In the genomic region with DNA sequence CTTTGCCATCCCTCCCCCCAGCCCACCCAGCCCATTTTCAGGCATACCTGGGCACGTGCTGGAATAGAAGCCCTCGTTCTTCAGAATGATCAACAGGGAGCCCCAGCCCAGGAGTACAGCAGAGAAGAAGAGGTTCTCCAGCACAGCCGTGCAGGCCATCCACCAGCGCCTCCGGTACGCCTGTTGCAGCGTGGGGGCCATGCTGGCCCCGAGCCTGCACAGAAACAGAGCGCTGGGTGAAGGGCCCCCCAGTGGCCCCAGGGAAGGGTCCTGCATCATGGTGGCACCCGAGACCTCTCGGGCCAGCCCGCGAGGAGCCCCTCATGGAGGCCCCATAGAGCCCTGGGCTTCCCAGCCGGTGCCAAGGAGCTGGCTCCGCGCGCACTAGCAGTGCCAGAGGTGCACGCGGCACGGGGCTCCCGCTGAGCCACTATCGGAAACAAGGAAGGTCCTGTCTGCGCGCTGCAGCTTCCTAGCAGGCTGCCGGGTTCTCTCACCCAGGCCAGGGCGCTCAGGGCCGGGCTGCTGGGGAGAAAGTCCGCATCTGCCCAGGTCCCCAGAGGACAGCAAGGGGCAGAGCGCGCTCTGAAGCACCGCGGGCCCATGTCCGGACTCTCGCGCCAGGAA, we compare ENCODE assay signal across 8 cellular contexts. TPM values are rescaled to one million over a fixed set of nuclear protein-coding genes. Genes with fewer than 3 reads are reported as not detected.
DNase-seq lines count a peak whose midpoint lies in the region; ATAC-seq and TF ChIP-seq lines count a peak whose summit lies in the region.

No MANE protein-coding gene starts in this region.

- H3K27ac ChIP-seq in CD8-positive, alpha-beta memory T cell (ENCODE audit: low read depth, low read length): peak overlapping the region; percentile 61
- H3K27ac ChIP-seq in naive thymus-derived CD4-positive, alpha-beta T cell (ENCODE audit: low read depth, low read length): peak overlapping the region; percentile 63
- peak overlapping the region in 3 of 4 donors; percentile 71 to 77 (median 73) for H3K27ac ChIP-seq in upper lobe of left lung

- H3K9me3 Mint-ChIP-seq in CD8-positive, alpha-beta memory T cell: no peaks in the 10 kb centered on the region
- H3K9me3 Mint-ChIP-seq in activated CD4-positive, alpha-beta T cell treated with anti-CD3 and anti-CD28 coated beads, Interleukin-2, amount 10 ng/mL, durations not matched to agents 24 days and 14 days: no peaks in the 10 kb centered on the region
- H3K9me3 Mint-ChIP-seq in naive thymus-derived CD4-positive, alpha-beta T cell: no peaks in the 10 kb centered on the region

- no peak for TF ChIP-seq CTCF in upper lobe of left lung (IDR thresholded peaks at IDR 0.05)

- peaks cover 18% of the 10 kb centered on the region for H3K4me1 ChIP-seq in CD8-positive, alpha-beta memory T cell (ENCODE audit: insufficient read depth, low read length)
- peaks cover 5 to 7% of the 10 kb centered on the region in 2 donors for H3K4me1 ChIP-seq in naive thymus-derived CD4-positive, alpha-beta T cell (ENCODE audit: control insufficient read depth in 2 of 2, insufficient read depth in 2 of 2, low read length in 2 of 2)
- H3K4me1 ChIP-seq in upper lobe of left lung: peaks cover 11 to 27% (median 16%) of the 10 kb centered on the region in 4 donors

- H3K4me3 ChIP-seq in CD8-positive, alpha-beta memory T cell (ENCODE audit: low read length): peak overlapping the region; percentile 86
- H3K4me3 ChIP-seq in naive thymus-derived CD4-positive, alpha-beta T cell (ENCODE audit: low read length): peak overlapping the region; percentile 63
- peak overlapping the region; percentile 65 to 89 (median 80) for H3K4me3 ChIP-seq in upper lobe of left lung

- H3K4me1 Mint-ChIP-seq in CD8-positive, alpha-beta memory T cell: peaks cover 28 to 42% (median 41%) of the 10 kb centered on the region in 3 donors
- H3K4me1 Mint-ChIP-seq in activated CD4-positive, alpha-beta T cell treated with anti-CD3 and anti-CD28 coated beads, Interleukin-2, amount 10 ng/mL, durations not matched to agents 24 days and 14 days: peaks cover 29% of the 10 kb centered on the region
- peaks cover 23 to 36% (median 30%) of the 10 kb centered on the region in 7 donors for H3K4me1 Mint-ChIP-seq in naive thymus-derived CD4-positive, alpha-beta T cell

- intact Hi-C loops in activated CD4-positive, alpha-beta T cell treated with anti-CD3 and anti-CD28 coated beads, Interleukin-2, amount 10 ng/mL, durations not matched to agents 24 days and 14 days (cut with micrococcal nuclease): loop anchor here (2.0 kb wide), 1 partner anchor 57 kb away; no protein-coding TSS in a partner anchor
- intact Hi-C loops in naive thymus-derived CD4-positive, alpha-beta T cell (cut with micrococcal nuclease): loop anchor here (1.0 to 5.0 kb wide), 5 partner anchors 16 to 1063 kb away; a partner anchor contains a TSS

- H3K4me3 Mint-ChIP-seq in CD8-positive, alpha-beta memory T cell: peak overlapping the region; percentile 97 to 99 (median 98)
- peak overlapping the region; percentile 97 for H3K4me3 Mint-ChIP-seq in activated CD4-positive, alpha-beta T cell treated with anti-CD3 and anti-CD28 coated beads, Interleukin-2, amount 10 ng/mL, durations not matched to agents 24 days and 14 days
- peak overlapping the region; percentile 95 to 99 (median 98) for H3K4me3 Mint-ChIP-seq in naive thymus-derived CD4-positive, alpha-beta T cell

- CTCF ChIA-PET in CD8-positive, alpha-beta memory T cell (lab: Charles Lee): interaction anchor here (1.0 to 20.0 kb wide), 8 partner anchors 14 to 168 kb away, joined by 3 to 498 read pairs (median 8); a partner anchor contains a TSS
- CTCF ChIA-PET in naive thymus-derived CD4-positive, alpha-beta T cell (lab: Charles Lee): interaction anchor here (0.7 to 5.3 kb wide), 5 partner anchors 12 to 55 kb away, joined by 3 to 43 read pairs (median 3); no protein-coding TSS in a partner anchor

- peak; percentile 21 for TF ChIP-seq POLR2A in erythroblast (IDR thresholded peaks at IDR 0.05; ENCODE audit: low read length)
- TF ChIP-seq POLR2A in upper lobe of left lung (IDR thresholded peaks at IDR 0.05): no peak

- H3K27me3 Mint-ChIP-seq in CD8-positive, alpha-beta memory T cell: peaks cover 0 to 3% of the 10 kb centered on the region in 2 donors
- H3K27me3 Mint-ChIP-seq in activated CD4-positive, alpha-beta T cell treated with anti-CD3 and anti-CD28 coated beads, Interleukin-2, amount 10 ng/mL, durations not matched to agents 24 days and 14 days: peaks cover 4% of the 10 kb centered on the region
- H3K27me3 Mint-ChIP-seq in naive thymus-derived CD4-positive, alpha-beta T cell: peaks cover 0 to 10% (median 0%) of the 10 kb centered on the region in 5 donors

- in situ Hi-C loops in KBM-7 (cut with MboI; ENCODE audit: low pct_unique_long_range_greater_than_20kb, low sequenced_read_pairs): no loop called here

- no peaks in the 10 kb centered on the region for H3K36me3 ChIP-seq in CD8-positive, alpha-beta memory T cell (ENCODE audit: insufficient read depth, low read length)
- H3K36me3 ChIP-seq in naive thymus-derived CD4-positive, alpha-beta T cell (ENCODE audit: control insufficient read depth in 2 of 3, insufficient read depth in 3 of 3, low read length in 3 of 3): peaks cover 0 to 12% (median 0%) of the 10 kb centered on the region in 3 experiments
- H3K36me3 ChIP-seq in upper lobe of left lung: no peaks in the 10 kb centered on the region

- no peaks in the 10 kb centered on the region for H3K27me3 ChIP-seq in CD8-positive, alpha-beta memory T cell (ENCODE audit: insufficient read depth, low read length, poor library complexity, severe bottlenecking)
- no peaks in the 10 kb centered on the region for H3K27me3 ChIP-seq in naive thymus-derived CD4-positive, alpha-beta T cell (ENCODE audit: control insufficient read depth in 2 of 2, insufficient read depth in 2 of 2, low read length in 2 of 2)
- H3K27me3 ChIP-seq in upper lobe of left lung: no peaks in the 10 kb centered on the region

- no peak for TF ChIP-seq EP300 in upper lobe of left lung (IDR thresholded peaks at IDR 0.05)

- DNase-seq in CD8-positive, alpha-beta memory T cell: peak in 3 of 5 donors; percentile 15 to 51 (median 42)
- peak; percentile 64 for DNase-seq in KBM-7
- DNase-seq in activated CD4-positive, alpha-beta T cell treated with anti-CD3 and anti-CD28 coated beads, Interleukin-2, amount 10 ng/mL, durations not matched to agents 24 days and 14 days: peak; percentile 78
- DNase-seq in erythroblast (lab: John Stamatoyannopoulos, UW): peak; percentile 61 to 72
- DNase-seq in naive thymus-derived CD4-positive, alpha-beta T cell: peak in 6 of 9 donors; percentile 21 to 38 (median 30)
- peak; percentile 58 to 88 for DNase-seq in upper lobe of left lung
- DNase-seq in NOMO-1 treated with DMSO at 0.1 percent for 48 hours (lab: John Stamatoyannopoulos, UW; ENCODE audit: unreplicated experiment): no peak

- H3K9me3 ChIP-seq in CD8-positive, alpha-beta memory T cell (ENCODE audit: low read length): no peaks in the 10 kb centered on the region
- H3K9me3 ChIP-seq in naive thymus-derived CD4-positive, alpha-beta T cell (ENCODE audit: control insufficient read depth in 2 of 3, low read length in 3 of 3): no peaks in the 10 kb centered on the region
- H3K9me3 ChIP-seq in upper lobe of left lung: no peaks in the 10 kb centered on the region

- H3K27ac Mint-ChIP-seq in CD8-positive, alpha-beta memory T cell: peak overlapping the region; percentile 55 to 93 (median 83)
- H3K27ac Mint-ChIP-seq in activated CD4-positive, alpha-beta T cell treated with anti-CD3 and anti-CD28 coated beads, Interleukin-2, amount 10 ng/mL, durations not matched to agents 24 days and 14 days: peak overlapping the region; percentile 91
- peak overlapping the region in 8 of 9 donors; percentile 36 to 74 (median 61) for H3K27ac Mint-ChIP-seq in naive thymus-derived CD4-positive, alpha-beta T cell

- ATAC-seq in GM21423 (IDR thresholded peaks at IDR 0.05; ENCODE audit: unreplicated experiment) (peak; percentile 33), upper lobe of left lung (ENCODE audit: low FRiP score in 2 of 2) (peak; percentile 59 to 65)
- ATAC-seq in naive thymus-derived CD4-positive, alpha-beta T cell: peak; percentile 59

- POLR2A ChIA-PET in CD8-positive, alpha-beta memory T cell (lab: Charles Lee): interaction anchor here (0.5 to 1.7 kb wide), 7 partner anchors 17 to 198 kb away, joined by 4 to 7 read pairs (median 4); a partner anchor contains a TSS
- POLR2A ChIA-PET in naive thymus-derived CD4-positive, alpha-beta T cell (lab: Charles Lee): interaction anchor here (0.8 to 3.1 kb wide), 7 partner anchors 10 to 1010 kb away, joined by 3 to 12 read pairs (median 4); a partner anchor contains a TSS

- H3K36me3 Mint-ChIP-seq in CD8-positive, alpha-beta memory T cell: peaks cover 0 to 11% (median 0%) of the 10 kb centered on the region in 3 donors
- peaks cover 2% of the 10 kb centered on the region for H3K36me3 Mint-ChIP-seq in activated CD4-positive, alpha-beta T cell treated with anti-CD3 and anti-CD28 coated beads, Interleukin-2, amount 10 ng/mL, durations not matched to agents 24 days and 14 days (ENCODE audit: low read depth)
- H3K36me3 Mint-ChIP-seq in naive thymus-derived CD4-positive, alpha-beta T cell: no peaks in the 10 kb centered on the region

- 23 to 25% methylated on average over 14 to 23 of the region's 35 CpGs for WGBS in upper lobe of left lung, 2 donors

RNA-seq across cellular contexts. Expression of a gene that starts 1.5 kb away (rescaled TPM):
- 10 to 100 TPM; 24.2 to 25.3 TPM for total RNA-seq in CD8-positive, alpha-beta memory T cell
- polyA plus RNA-seq in CD8-positive, alpha-beta memory T cell: 23.5 TPM
- 35.3 and 35.8 TPM in 2 replicates for total RNA-seq in activated CD4-positive, alpha-beta T cell treated with anti-CD3 and anti-CD28 coated beads, Interleukin-2, amount 10 ng/mL, durations not matched to agents 24 days and 14 days
- 10 to 100 TPM; 10.1 to 19.2 (median 16.3) TPM for total RNA-seq in naive thymus-derived CD4-positive, alpha-beta T cell
- 10 to 100 TPM; 12.7 to 15.4 TPM for polyA plus RNA-seq in naive thymus-derived CD4-positive, alpha-beta T cell
- total RNA-seq in upper lobe of left lung: 10 to 100 TPM in 5 of 6 donors, 1 to 10 TPM in 1; 7.1 to 72.3 (median 13.9) TPM

RNA-seq across cellular contexts. Expression of a gene that starts 16.5 kb away (rescaled TPM):
- total RNA-seq in CD8-positive, alpha-beta memory T cell: 100 to 1,000 TPM; 151 to 154 TPM
- polyA plus RNA-seq in CD8-positive, alpha-beta memory T cell: 72.2 TPM
- total RNA-seq in activated CD4-positive, alpha-beta T cell treated with anti-CD3 and anti-CD28 coated beads, Interleukin-2, amount 10 ng/mL, durations not matched to agents 24 days and 14 days: 108 and 112 TPM in 2 replicates
- total RNA-seq in naive thymus-derived CD4-positive, alpha-beta T cell: 10 to 100 TPM; 23.7 to 52.8 (median 34.7) TPM
- polyA plus RNA-seq in naive thymus-derived CD4-positive, alpha-beta T cell: 10 to 100 TPM; 76.5 to 79.4 TPM
- 10 to 100 TPM in 5 of 6 donors, 1 to 10 TPM in 1; 7.3 to 62.2 (median 26.8) TPM for total RNA-seq in upper lobe of left lung

RNA-seq across cellular contexts. Expression of a gene that starts 23.4 kb away (rescaled TPM):
- total RNA-seq in CD8-positive, alpha-beta memory T cell: not detected
- polyA plus RNA-seq in CD8-positive, alpha-beta memory T cell: 0.16 TPM
- not detected in 2 replicates for total RNA-seq in activated CD4-positive, alpha-beta T cell treated with anti-CD3 and anti-CD28 coated beads, Interleukin-2, amount 10 ng/mL, durations not matched to agents 24 days and 14 days
- total RNA-seq in naive thymus-derived CD4-positive, alpha-beta T cell: not detected
- polyA plus RNA-seq in naive thymus-derived CD4-positive, alpha-beta T cell: under 1 TPM; 0.28 to 0.44 TPM
- total RNA-seq in upper lobe of left lung: not detected

RNA-seq across cellular contexts. Expression of a gene that starts 53.4 kb away (rescaled TPM):
- total RNA-seq in CD8-positive, alpha-beta memory T cell: 10 to 100 TPM; 74.9 to 79.2 TPM
- polyA plus RNA-seq in CD8-positive, alpha-beta memory T cell: 286 TPM
- 151 and 157 TPM in 2 replicates for total RNA-seq in activated CD4-positive, alpha-beta T cell treated with anti-CD3 and anti-CD28 coated beads, Interleukin-2, amount 10 ng/mL, durations not matched to agents 24 days and 14 days
- 100 to 1,000 TPM in 1 of 5 experiments, 10 to 100 TPM in 4; 51.1 to 326 (median 64.2) TPM for total RNA-seq in naive thymus-derived CD4-positive, alpha-beta T cell
- 100 to 1,000 TPM; 236 to 238 TPM for polyA plus RNA-seq in naive thymus-derived CD4-positive, alpha-beta T cell
- total RNA-seq in upper lobe of left lung: 100 to 1,000 TPM in 1 of 6 donors, 10 to 100 TPM in 5; 39.8 to 142 (median 80.9) TPM

RNA-seq across cellular contexts. Expression of a gene that starts 53.7 kb away (rescaled TPM):
- under 1 TPM; 0.24 to 0.27 TPM for total RNA-seq in CD8-positive, alpha-beta memory T cell
- 0.28 TPM for polyA plus RNA-seq in CD8-positive, alpha-beta memory T cell
- 0.23 and 0.26 TPM in 2 replicates for total RNA-seq in activated CD4-positive, alpha-beta T cell treated with anti-CD3 and anti-CD28 coated beads, Interleukin-2, amount 10 ng/mL, durations not matched to agents 24 days and 14 days
- under 1 TPM in 3 of 5 experiments, not detected in 2; 0.19 to 0.47 (median 0.27) TPM for total RNA-seq in naive thymus-derived CD4-positive, alpha-beta T cell
- under 1 TPM; 0.08 to 0.44 TPM for polyA plus RNA-seq in naive thymus-derived CD4-positive, alpha-beta T cell
- total RNA-seq in upper lobe of left lung: 1 to 10 TPM in 5 of 6 donors, not detected in 1; 1.1 to 4.1 (median 2.0) TPM
